In genomic region chr20:12610871-12611270, GRCh38 we compare ENCODE assay signal across 20 cellular contexts.
"Had no signal": no experiment of that assay in that cellular context is flagged by ENCODE, and none has a peak within 500 bp of the region (broad histone marks: within the 10 kb centered on the region; RNA-seq: fewer than 3 reads in every experiment).

No MANE protein-coding gene starts in this region.

- H3K4me3 ChIP-seq: adrenal gland had no signal

- H3K4me1 ChIP-seq: adrenal gland had no signal

- H3K27ac ChIP-seq: adrenal gland had no signal

- H3K36me3 ChIP-seq: adrenal gland had no signal

- H3K9me3 ChIP-seq: adrenal gland had no signal

- H3K27me3 ChIP-seq: adrenal gland had no signal

- ATAC-seq: activated CD4-positive, CD25-positive, alpha-beta regulatory T cell treated with anti-CD3 and anti-CD28 coated beads, Interleukin-2, amount 50 U/mL, for 24 hours; activated CD8-positive, alpha-beta T cell treated with anti-CD3 and anti-CD28 coated beads, Interleukin-2, amount 10 ng/mL, durations not matched to agents 7 days and 5 days; PC-3 had no signal

- DNase-seq: activated CD4-positive, alpha-beta T cell treated with anti-CD3 and anti-CD28 coated beads for 4 hours; activated CD8-positive, alpha-beta memory T cell treated with anti-CD3 and anti-CD28 coated beads, Interleukin-2, amount 50 U/mL, for 48 hours; activated CD8-positive, alpha-beta T cell treated with anti-CD3 and anti-CD28 coated beads, Interleukin-2, amount 10 ng/mL, durations not matched to agents 7 days and 5 days; activated naive CD4-positive, alpha-beta T cell treated with anti-CD3 and anti-CD28 coated beads, Interleukin-2, amount 50 U/mL, for 16 hours; activated naive CD8-positive, alpha-beta T cell treated with anti-CD3 and anti-CD28 coated beads, Interleukin-2, amount 10 ng/mL, durations not matched to agents 7 days and 5 days; activated T-cell treated with anti-CD3 and anti-CD28 coated beads, Interleukin-2, amount 50 U/mL, for 1 hour; adrenal gland; anterior cingulate cortex; cerebellar nuclear complex; NCI-H1092; NCI-H1417; NCI-H1930; NCI-H2171; NCI-H2227 treated with DMSO at 0.1 percent for 48 hours; NCI-H510A; NCI-H526 treated with DMSO at 0.1 percent for 48 hours; PC-3; SHP77 treated with DMSO at 0.1 percent for 48 hours; T-helper 1 cell had no signal
